ENCODE assay signal across 15 cellular contexts in genomic region chr16:68370921-68371651, GRCh38.
A peak's percentile ranks its signal among the peaks of the same experiment; 100 is the strongest.
DNase-seq lines count a peak whose midpoint lies in the region; ATAC-seq and TF ChIP-seq lines count a peak whose summit lies in the region.
"Had no signal": no experiment of that assay in that cellular context is flagged by ENCODE, and none has a peak within 500 bp of the region (broad histone marks: within the 10 kb centered on the region; RNA-seq: fewer than 3 reads in every experiment).

No MANE protein-coding gene starts in this region.

- peak; percentile 62 for ATAC-seq in CD8-positive, alpha-beta T cell
- peak; percentile 58 for ATAC-seq in activated CD8-positive, alpha-beta T cell treated with anti-CD3 and anti-CD28 coated beads for 36 hours
- no peak for ATAC-seq in GM19463 (IDR thresholded peaks at IDR 0.05; ENCODE audit: unreplicated experiment)
- no peak for ATAC-seq in HG03442 (IDR thresholded peaks at IDR 0.05; ENCODE audit: unreplicated experiment)
- ATAC-seq: GM23338 had no signal

- H3K4me1 Mint-ChIP-seq in CD8-positive, alpha-beta T cell (ENCODE audit: low read depth) = peaks cover 49% of the 10 kb centered on the region
- H3K4me1 Mint-ChIP-seq in IgD-negative memory B cell = peaks cover 26 to 32% (median 29%) of the 10 kb centered on the region in 3 donors
- H3K4me1 Mint-ChIP-seq in activated CD8-positive, alpha-beta T cell treated with anti-CD3 and anti-CD28 coated beads for 36 hours (ENCODE audit: low read depth) = peaks cover 38% of the 10 kb centered on the region
- peaks cover 44 to 48% of the 10 kb centered on the region in 2 donors for H3K4me1 Mint-ChIP-seq in immature natural killer cell

- no peak overlapping the region for H3K27ac ChIP-seq in CD8-positive, alpha-beta T cell (ENCODE audit: low read depth, low read length)
- H3K27ac ChIP-seq: testis had no signal

- POLR2A ChIA-PET in CD8-positive, alpha-beta T cell (lab: Charles Lee) = interaction anchor here (0.9 to 2.3 kb wide), 6 partner anchors 8 to 47 kb away, joined by 3 to 11 read pairs (median 4); no protein-coding TSS in a partner anchor
- POLR2A ChIA-PET in activated CD8-positive, alpha-beta T cell treated with anti-CD3 and anti-CD28 coated beads for 36 hours (lab: Charles Lee) = interaction anchor here (0.6 to 1.2 kb wide), 6 partner anchors 10 to 240 kb away, joined by 3 to 6 read pairs (median 3); no protein-coding TSS in a partner anchor

- H3K4me3 Mint-ChIP-seq in CD8-positive, alpha-beta T cell = peak overlapping the region; percentile 49
- H3K4me3 Mint-ChIP-seq in IgD-negative memory B cell (peak overlapping the region; percentile 21 to 48 (median 32)), immature natural killer cell (peak overlapping the region; percentile 66 to 82 (median 70))
- no peak overlapping the region for H3K4me3 Mint-ChIP-seq in activated CD8-positive, alpha-beta T cell treated with anti-CD3 and anti-CD28 coated beads for 36 hours
- H3K4me3 Mint-ChIP-seq: activated T-helper 17 cell treated with anti-CD3 and anti-CD28 coated beads, Interleukin-2, amount 50 U/mL, for 72 hours; GM23338; mesothelial cell of epicardium had no signal

- H3K27me3 ChIP-seq in CD8-positive, alpha-beta T cell (ENCODE audit: insufficient read depth, low read length) = no peaks in the 10 kb centered on the region
- H3K27me3 ChIP-seq: testis had no signal

- peaks cover 4% of the 10 kb centered on the region for H3K27me3 Mint-ChIP-seq in CD8-positive, alpha-beta T cell (ENCODE audit: low read depth)
- peaks cover 2% of the 10 kb centered on the region for H3K27me3 Mint-ChIP-seq in IgD-negative memory B cell
- H3K27me3 Mint-ChIP-seq in activated CD8-positive, alpha-beta T cell treated with anti-CD3 and anti-CD28 coated beads for 36 hours = peaks cover 19% of the 10 kb centered on the region
- peaks cover 2 to 8% (median 5%) of the 10 kb centered on the region in 3 donors for H3K27me3 Mint-ChIP-seq in immature natural killer cell (ENCODE audit: low read depth in 3 of 3)

- no peaks in the 10 kb centered on the region for H3K9me3 Mint-ChIP-seq in CD8-positive, alpha-beta T cell
- H3K9me3 Mint-ChIP-seq in IgD-negative memory B cell = no peaks in the 10 kb centered on the region
- H3K9me3 Mint-ChIP-seq in activated CD8-positive, alpha-beta T cell treated with anti-CD3 and anti-CD28 coated beads for 36 hours = no peaks in the 10 kb centered on the region
- H3K9me3 Mint-ChIP-seq in immature natural killer cell = no peaks in the 10 kb centered on the region
- H3K9me3 Mint-ChIP-seq: activated T-helper 17 cell treated with anti-CD3 and anti-CD28 coated beads, Interleukin-2, amount 50 U/mL, for 72 hours; GM23338; mesothelial cell of epicardium had no signal

- DNase-seq in CD8-positive, alpha-beta T cell = peak; percentile 22 to 80 (median 49)
- peak; percentile 76 for DNase-seq in activated CD8-positive, alpha-beta T cell treated with anti-CD3 and anti-CD28 coated beads for 36 hours
- DNase-seq in immature natural killer cell = peak; percentile 56 to 75 (median 63)
- no peak for DNase-seq in GOT3 (lab: John Stamatoyannopoulos, UW)
- DNase-seq in NCI-H446 (lab: John Stamatoyannopoulos, UW) = no peak
- DNase-seq: Calu3, NCI-H2171, RPMI8226, testis had no signal

- H3K4me3 ChIP-seq in CD8-positive, alpha-beta T cell (ENCODE audit: low read depth, low read length) = no peak overlapping the region
- H3K4me3 ChIP-seq: GM23338, testis had no signal

- CTCF ChIA-PET in CD8-positive, alpha-beta T cell (lab: Charles Lee) = interaction anchor here (0.8 to 2.6 kb wide), 10 partner anchors 15 to 150 kb away, joined by 3 to 17 read pairs (median 4); no protein-coding TSS in a partner anchor
- CTCF ChIA-PET in activated CD8-positive, alpha-beta T cell treated with anti-CD3 and anti-CD28 coated beads for 36 hours (lab: Charles Lee) = interaction anchor here (0.7 to 4.1 kb wide), 9 partner anchors 11 to 150 kb away, joined by 3 to 23 read pairs (median 4); partner anchors contain the start of gene SLC7A6

- intact Hi-C loops in CD8-positive, alpha-beta T cell (cut with DNase I, micrococcal nuclease) = no loop called here
- intact Hi-C loops in activated CD8-positive, alpha-beta T cell treated with anti-CD3 and anti-CD28 coated beads for 36 hours (cut with micrococcal nuclease) = no loop called here

- peak overlapping the region; percentile 32 for H3K27ac Mint-ChIP-seq in CD8-positive, alpha-beta T cell
- H3K27ac Mint-ChIP-seq in IgD-negative memory B cell (no peak overlapping the region), immature natural killer cell (peak overlapping the region; percentile 44 to 92 (median 72))
- no peak overlapping the region for H3K27ac Mint-ChIP-seq in activated CD8-positive, alpha-beta T cell treated with anti-CD3 and anti-CD28 coated beads for 36 hours
- H3K27ac Mint-ChIP-seq: activated T-helper 17 cell treated with anti-CD3 and anti-CD28 coated beads, Interleukin-2, amount 50 U/mL, for 72 hours; GM23338; mesothelial cell of epicardium had no signal

- peaks cover 56% of the 10 kb centered on the region for H3K4me1 ChIP-seq in CD8-positive, alpha-beta T cell (ENCODE audit: insufficient read depth, low read length)
- H3K4me1 ChIP-seq: testis had no signal

- H3K36me3 Mint-ChIP-seq in CD8-positive, alpha-beta T cell = no peaks in the 10 kb centered on the region
- H3K36me3 Mint-ChIP-seq in IgD-negative memory B cell (no peaks in the 10 kb centered on the region), immature natural killer cell (no peaks in the 10 kb centered on the region)
- H3K36me3 Mint-ChIP-seq in activated CD8-positive, alpha-beta T cell treated with anti-CD3 and anti-CD28 coated beads for 36 hours (ENCODE audit: low read depth) = no peaks in the 10 kb centered on the region
- H3K36me3 Mint-ChIP-seq: mesothelial cell of epicardium had no signal

- TF ChIP-seq CTCF in CD8-positive, alpha-beta T cell (IDR thresholded peaks at IDR 0.05) = no peak
- TF ChIP-seq CTCF in activated CD8-positive, alpha-beta T cell treated with anti-CD3 and anti-CD28 coated beads for 36 hours (IDR thresholded peaks at IDR 0.05) = no peak

- no peaks in the 10 kb centered on the region for H3K9me3 ChIP-seq in CD8-positive, alpha-beta T cell (ENCODE audit: low read length)
- H3K9me3 ChIP-seq: testis had no signal

- no peaks in the 10 kb centered on the region for H3K36me3 ChIP-seq in CD8-positive, alpha-beta T cell (ENCODE audit: insufficient read depth, low read length)

Comparison
In these comparisons a context has a peak if more than half of its experiments do, and no peak if none do; other contexts are left out.
1. ATAC-seq: peak in CD8-positive, alpha-beta T cell (single experiment) and activated CD8-positive, alpha-beta T cell treated with anti-CD3 and anti-CD28 coated beads for 36 hours (single experiment); none in GM19463 (single experiment) and HG03442 (single experiment).
2. DNase-seq: peak in CD8-positive, alpha-beta T cell (7 of 7), activated CD8-positive, alpha-beta T cell treated with anti-CD3 and anti-CD28 coated beads for 36 hours (single experiment) and immature natural killer cell (3 of 3); none in GOT3 (single experiment) and NCI-H446 (0 of 2).
3. H3K27ac Mint-ChIP-seq: peak in CD8-positive, alpha-beta T cell (single experiment) and immature natural killer cell (6 of 6); none in IgD-negative memory B cell (0 of 3) and activated CD8-positive, alpha-beta T cell treated with anti-CD3 and anti-CD28 coated beads for 36 hours (single experiment).